In the genomic region with DNA sequence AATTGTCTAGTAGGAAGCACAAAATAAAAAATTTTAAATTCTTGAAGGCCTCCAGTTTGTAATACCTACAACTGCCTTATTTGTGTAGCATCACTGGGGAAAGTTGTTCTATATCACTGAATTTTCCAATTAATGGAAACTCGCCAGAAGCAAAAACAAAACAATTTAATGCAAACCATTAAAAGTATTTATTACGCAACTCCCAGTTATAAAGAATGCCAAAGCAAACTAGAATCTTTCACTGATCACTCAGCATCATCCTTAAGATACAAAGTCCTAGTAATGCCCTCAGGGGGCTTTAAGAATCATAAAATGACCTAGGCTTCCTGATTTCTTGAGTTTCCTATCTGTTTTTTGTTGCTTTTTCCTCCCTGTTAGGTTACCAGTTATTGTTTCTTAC, we compare ENCODE assay signal across 18 cellular contexts. TPM values are rescaled to one million over a fixed set of nuclear protein-coding genes. Genes with fewer than 3 reads are reported as not detected.
A peak's percentile ranks its signal among the peaks of the same experiment; 100 is the strongest.
DNase-seq lines count a peak whose midpoint lies in the region; ATAC-seq, FAIRE-seq and TF ChIP-seq lines count a peak whose summit lies in the region.
"Had no signal": no experiment of that assay in that cellular context is flagged by ENCODE, and none has a peak within 500 bp of the region (broad histone marks: within the 10 kb centered on the region; RNA-seq: fewer than 3 reads in every experiment).

No MANE protein-coding gene starts in this region.

- intact Hi-C loops in K562 (cut with micrococcal nuclease): no loop called here
- intact Hi-C loops in naive thymus-derived CD4-positive, alpha-beta T cell (cut with micrococcal nuclease): no loop called here

- no peaks in the 10 kb centered on the region for H3K27me3 Mint-ChIP-seq in naive thymus-derived CD4-positive, alpha-beta T cell
- H3K27me3 Mint-ChIP-seq: CD4-positive, CD25-positive, alpha-beta regulatory T cell had no signal

- H3K9me3 ChIP-seq in K562 (replicated peaks; ENCODE audit: control insufficient read depth, insufficient read depth, low read depth, low read length): no peaks in the 10 kb centered on the region
- no peaks in the 10 kb centered on the region for H3K9me3 ChIP-seq in naive thymus-derived CD4-positive, alpha-beta T cell (ENCODE audit: control insufficient read depth in 2 of 3, low read length in 3 of 3)
- H3K9me3 ChIP-seq: Caco-2 had no signal

- peaks cover 0 to 26% (median 12%) of the 10 kb centered on the region in 5 donors for H3K36me3 Mint-ChIP-seq in naive thymus-derived CD4-positive, alpha-beta T cell

- 63% methylated on average over 2 of the region's 2 CpGs for WGBS in K562 (ENCODE audit: insufficient coverage, low coverage, missing lambda C conversion rate)

- H3K4me1 ChIP-seq in K562 (replicated peaks in 1 of 2; ENCODE audit: control insufficient read depth in 2 of 2, insufficient read depth in 2 of 2, low read length in 2 of 2): no peaks in the 10 kb centered on the region
- no peaks in the 10 kb centered on the region for H3K4me1 ChIP-seq in naive thymus-derived CD4-positive, alpha-beta T cell (ENCODE audit: control insufficient read depth in 2 of 2, insufficient read depth in 2 of 2, low read length in 2 of 2)

- no peak for TF ChIP-seq POLR2A in K562 (conservative IDR thresholded peaks at IDR 0.05)

- peak; percentile 29 for DNase-seq in EL
- no peak for DNase-seq in K562 (ENCODE audit: extremely low read depth in 1 of 4, low spot score in 3 of 4)
- DNase-seq in fibroblast of the aortic adventitia (ENCODE audit: low read depth): peak; percentile 41
- DNase-seq in skeletal muscle cell (ENCODE audit: low read depth): peak; percentile 17
- no peak for DNase-seq in SW 1271 (lab: John Stamatoyannopoulos, UW)
- no peak for DNase-seq in NCI-H146 (lab: John Stamatoyannopoulos, UW)
- no peak for DNase-seq in naive thymus-derived CD4-positive, alpha-beta T cell
- DNase-seq in epidermal melanocyte (ENCODE audit: insufficient read length, low spot score): no peak
- DNase-seq: ACHN; Caco-2; CD4-positive, CD25-positive, alpha-beta regulatory T cell; NCI-H1048; NCI-H1436 treated with DMSO at 0.1 percent for 48 hours; NCI-H2081; NCI-H510A treated with DMSO at 0.1 percent for 48 hours; NCI-H82 had no signal

- no peak for ATAC-seq in K562
- ATAC-seq in naive thymus-derived CD4-positive, alpha-beta T cell: no peak
- ATAC-seq: HCT116, Panc1 had no signal

- H3K79me2 ChIP-seq in K562 (ENCODE audit: control insufficient read depth, insufficient read depth, low read length): no peaks in the 10 kb centered on the region

- no peak overlapping the region for H3K4me3 Mint-ChIP-seq in naive thymus-derived CD4-positive, alpha-beta T cell
- H3K4me3 Mint-ChIP-seq: CD4-positive, CD25-positive, alpha-beta regulatory T cell had no signal

- H3K4me2 ChIP-seq in K562 (ENCODE audit: insufficient read depth, low read length): no peak overlapping the region

- H4K20me1 ChIP-seq in K562 (replicated peaks; ENCODE audit: control insufficient read depth, insufficient read depth, low read length): no peaks in the 10 kb centered on the region

- H3K4me1 Mint-ChIP-seq in naive thymus-derived CD4-positive, alpha-beta T cell: peaks cover 0 to 5% (median 0%) of the 10 kb centered on the region in 7 donors

- no peak for FAIRE-seq in K562 (lab: Jason Lieb, UNC)

- no peak for TF ChIP-seq EP300 in K562 (IDR thresholded peaks at IDR 0.05; ENCODE audit: low read length)

- no peak overlapping the region for H3K27ac Mint-ChIP-seq in naive thymus-derived CD4-positive, alpha-beta T cell
- H3K27ac Mint-ChIP-seq: CD4-positive, CD25-positive, alpha-beta regulatory T cell had no signal

- H3K9ac ChIP-seq in K562 (ENCODE audit: insufficient read depth in 1 of 2, low read depth in 2 of 2, low read length in 2 of 2): no peak overlapping the region

- in situ Hi-C loops in K562 (cut with MboI): no loop called here

- H3K36me3 ChIP-seq in K562 (ENCODE audit: control insufficient read depth, insufficient read depth, low read length): no peaks in the 10 kb centered on the region
- H3K36me3 ChIP-seq in naive thymus-derived CD4-positive, alpha-beta T cell (ENCODE audit: control insufficient read depth in 2 of 3, insufficient read depth in 3 of 3, low read length in 3 of 3): no peaks in the 10 kb centered on the region

- no peaks in the 10 kb centered on the region for H3K9me1 ChIP-seq in K562 (ENCODE audit: control insufficient read depth, insufficient read depth, low read length)

- TF ChIP-seq CTCF in K562 (IDR thresholded peaks at IDR 0.05 in 2 of 3, conservative IDR thresholded peaks at IDR 0.05 in 1 of 3; ENCODE audit: insufficient read depth in 2 of 3, low read depth in 1 of 3, low read length in 3 of 3) (no peak), fibroblast of the aortic adventitia (IDR thresholded peaks at IDR 0.05; ENCODE audit: insufficient read depth, low read length) (no peak)

- no peaks in the 10 kb centered on the region for H3K9me3 Mint-ChIP-seq in naive thymus-derived CD4-positive, alpha-beta T cell
- H3K9me3 Mint-ChIP-seq: CD4-positive, CD25-positive, alpha-beta regulatory T cell had no signal

- H3K27me3 ChIP-seq in K562 (ENCODE audit: control insufficient read depth in 2 of 2, insufficient read depth in 2 of 2, low read length in 2 of 2): no peaks in the 10 kb centered on the region
- no peaks in the 10 kb centered on the region for H3K27me3 ChIP-seq in naive thymus-derived CD4-positive, alpha-beta T cell (ENCODE audit: control insufficient read depth in 2 of 2, insufficient read depth in 2 of 2, low read length in 2 of 2)

- H3K27ac ChIP-seq in K562 (ENCODE audit: extremely low read depth, low read depth, low read length): no peak overlapping the region
- no peak overlapping the region for H3K27ac ChIP-seq in naive thymus-derived CD4-positive, alpha-beta T cell (ENCODE audit: low read depth, low read length)

- H2AFZ ChIP-seq in K562 (ENCODE audit: low read depth, low read length): no peak overlapping the region

- no TSS peak for BruUV-seq in K562 (replicated peaks; lab: Mats Ljungman, UMichigan)

- CTCF ChIA-PET in K562 (lab: Yijun Ruan, JAX; ENCODE audit: low intra/inter-chr PET ratio): no interaction called here
- CTCF ChIA-PET in naive thymus-derived CD4-positive, alpha-beta T cell (lab: Charles Lee): no interaction called here

- H3K4me3 ChIP-seq in K562 (no peak overlapping the region), fibroblast of the aortic adventitia (ENCODE audit: low read depth, low read length) (no peak overlapping the region), skeletal muscle cell (ENCODE audit: low read depth, low read length) (no peak overlapping the region)
- H3K4me3 ChIP-seq in naive thymus-derived CD4-positive, alpha-beta T cell (ENCODE audit: low read length): no peak overlapping the region

- no peak for TF ChIP-seq RAD21 in K562 (CRISPR knock-in tag; conservative IDR thresholded peaks at IDR 0.05 in 1 of 2, IDR thresholded peaks at IDR 0.05 in 1 of 2)

- POLR2A ChIA-PET in K562 (lab: Yijun Ruan, JAX): no interaction called here
- POLR2A ChIA-PET in naive thymus-derived CD4-positive, alpha-beta T cell (lab: Charles Lee): no interaction called here

TF ChIP-seq in K562, 482 proteins besides CTCF, POLR2A, EP300 and RAD21:
- TF ChIP-seq CEBPB (tag; IDR thresholded peaks at IDR 0.05): peak; percentile 61
- no peak for TF ChIP-seq CEBPG (CRISPR knock-in tag; IDR thresholded peaks at IDR 0.05)
- TF ChIP-seq CEBPG (tag; conservative IDR thresholded peaks at IDR 0.05 in 1 of 2, IDR thresholded peaks at IDR 0.05 in 1 of 2): peak; percentile 12 to 76; a peak in 2 of 4 replicates
- TF ChIP-seq ZBTB1 (CRISPR knock-in tag; IDR thresholded peaks at IDR 0.05; ENCODE audit: borderline replicate concordance, low read depth): no peak
- TF ChIP-seq MEF2A (IDR thresholded peaks at IDR 0.05; ENCODE audit: control insufficient read depth, low read depth, low read length): no peak
TF ChIP-seq in K562: peak in this region for 2.

RNA-seq across cellular contexts. Expression of a gene that starts 36.2 kb away (rescaled TPM):
- total RNA-seq in K562 (2011; cell fraction: chromatin; rRNA removed; ENCODE audit: low replicate concordance): 3.9 and 13.3 TPM in 2 replicates
- total RNA-seq in K562 (2011; cell fraction: nucleolus; rRNA removed): 1.5 and 2.8 TPM in 2 replicates
- total RNA-seq in K562 (2011; cell fraction: nucleoplasm; rRNA removed): 5.1 and 10.5 TPM in 2 replicates
- total RNA-seq in K562 (2014; rRNA removed) (0.91 and 1.5 TPM in 2 replicates), K562 (2014; rRNA removed; fragmentation: Illumina TruSeq; extraction: Trizol) (2.8 and 3.7 TPM in 2 replicates), K562 (2015; rRNA removed; fragmentation: Illumina TruSeq; extraction: Trizol) (3.5 and 3.6 TPM in 2 replicates), K562 (2021) (2.6 and 2.7 TPM in 2 replicates), fibroblast of the aortic adventitia (ENCODE audit: low replicate concordance) (8.0 and 11.0 TPM in 2 replicates)
- polyA plus RNA-seq in K562 (2011; rRNA removed) (0.92 and 1.0 TPM in 2 replicates), K562 (2014; fragmentation: Illumina TruSeq; extraction: Trizol) (2.5 and 4.6 TPM in 2 replicates), K562 (2014; fragmentation: Nextera tagmentation; extraction: Ambion mirVana) (under 1 TPM; 0.73 to 0.97 TPM), K562 (2014; rRNA removed) (2.5 and 3.5 TPM in 2 replicates)
- polyA plus RNA-seq in K562 (2011; cell fraction: cytosol; rRNA removed): 0.18 and 0.29 TPM in 2 replicates
- polyA plus RNA-seq in K562 (2011; cell fraction: nucleus; rRNA removed): 1.6 and 1.7 TPM in 2 replicates
- 1.8 and 3.2 TPM in 2 replicates for polyA plus RNA-seq in K562 (2012)
- polyA minus RNA-seq in K562 (2011; rRNA and poly(A)+ RNA removed): 1.4 and 3.5 TPM in 2 replicates
- polyA minus RNA-seq in K562 (2011; cell fraction: cytosol; rRNA and poly(A)+ RNA removed): 0.67 and 1.2 TPM in 2 replicates
- polyA minus RNA-seq in K562 (2011; cell fraction: nucleus; rRNA and poly(A)+ RNA removed): 1.6 and 2.0 TPM in 2 replicates
- total RNA-seq in naive thymus-derived CD4-positive, alpha-beta T cell: 10 to 100 TPM in 3 of 5 experiments, 1 to 10 TPM in 2; 6.2 to 14.1 (median 11.7) TPM
- polyA plus RNA-seq in naive thymus-derived CD4-positive, alpha-beta T cell: 1 to 10 TPM; 2.3 to 2.6 TPM

Comparison
In these comparisons a context has a peak if more than half of its experiments do, and no peak if none do; other contexts are left out.
1. DNase-seq: peak in EL (single experiment), fibroblast of the aortic adventitia (single experiment) and skeletal muscle cell (single experiment); none in K562 (0 of 4), SW 1271 (0 of 2), NCI-H146 (single experiment), naive thymus-derived CD4-positive, alpha-beta T cell (0 of 9) and epidermal melanocyte (single experiment).